In the genomic region with DNA sequence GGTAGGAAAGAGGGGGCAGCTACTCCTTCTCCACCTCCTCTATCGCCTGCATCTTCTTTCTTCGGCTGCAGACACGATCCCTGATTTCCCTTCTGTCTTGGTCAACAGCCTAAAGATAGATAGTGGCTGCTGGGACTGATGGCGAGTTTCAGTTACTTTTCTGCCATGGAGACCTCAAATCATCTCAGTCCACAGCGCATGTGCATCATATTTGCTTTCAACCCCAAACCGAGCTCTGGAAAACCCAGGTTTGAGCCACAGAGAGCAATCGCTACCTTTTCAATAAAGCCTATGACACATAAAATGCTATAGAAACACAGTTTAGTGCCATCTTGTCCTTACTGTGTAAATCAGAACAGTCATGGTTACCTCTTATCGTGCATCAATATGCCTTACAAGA, we compare ENCODE assay signal across 25 cellular contexts.
A peak's percentile ranks its signal among the peaks of the same experiment; 100 is the strongest.
DNase-seq lines count a peak whose midpoint lies in the region; ATAC-seq, FAIRE-seq and TF ChIP-seq lines count a peak whose summit lies in the region.
"Had no signal": no experiment of that assay in that cellular context is flagged by ENCODE, and none has a peak within 500 bp of the region (broad histone marks: within the 10 kb centered on the region; RNA-seq: fewer than 3 reads in every experiment).

No MANE protein-coding gene starts in this region.

- DNase-seq in stimulated activated naive CD8-positive, alpha-beta T cell treated with anti-CD3 and anti-CD28 coated beads, Interleukin-15, Interleukin-2, amounts not matched to agents 100 U/mL and 50 U/mL, for 24 hours: no peak
- no peak for DNase-seq in stimulated activated naive CD8-positive, alpha-beta T cell treated with anti-CD3 and anti-CD28 coated beads, Interleukin-15, amount 100 ng/mL, for 72 hours
- DNase-seq in H1 (ENCODE audit: low read depth in 1 of 2, low spot score in 2 of 2) (no peak), sciatic nerve (ENCODE audit: low spot score) (peak; percentile 15), cortex of kidney (lab: John Stamatoyannopoulos, UW) (no peak), NCI-H82 (lab: John Stamatoyannopoulos, UW) (no peak)
- DNase-seq: 8988T; ACHN; AML-193; BE2C; CD4-positive, alpha-beta T cell; CD8-positive, alpha-beta memory T cell; DMS 273 treated with DMSO at 0.1 percent for 48 hours; DMS79; EL; GDM1; GM23248; H9 had no signal

- H3K23me2 ChIP-seq in H1 (ENCODE audit: low read depth, low read length): no peaks in the 10 kb centered on the region

- intact Hi-C loops in sciatic nerve (cut with DNase I): no loop called here

- ATAC-seq in stimulated activated naive CD8-positive, alpha-beta T cell treated with anti-CD3 and anti-CD28 coated beads, Interleukin-15, Interleukin-2, amounts not matched to agents 100 U/mL and 50 U/mL, for 24 hours: peak; percentile 13
- ATAC-seq in stimulated activated naive CD8-positive, alpha-beta T cell treated with anti-CD3 and anti-CD28 coated beads, Interleukin-15, amount 100 ng/mL, for 72 hours: no peak
- no peak for ATAC-seq in sciatic nerve
- ATAC-seq: A549, GM12878, HCT116 had no signal

- no peak overlapping the region for H3K27ac ChIP-seq in H1 (ENCODE audit: low read depth, low read length)
- H3K27ac ChIP-seq: BLaER1 treated with 17β-estradiol and CSF1 and Interleukin-3, amounts not matched to agents 10 nM and 100 nM; GM23248 had no signal

- H3K79me1 ChIP-seq in H1 (ENCODE audit: low read depth, low read length): no peaks in the 10 kb centered on the region

- TF ChIP-seq POLR2A in H1 (IDR thresholded peaks at IDR 0.05; ENCODE audit: control extremely low read depth in 1 of 2, low read depth in 2 of 2, low read length in 2 of 2): no peak

- no peak overlapping the region for H4K91ac ChIP-seq in H1 (replicated peaks; ENCODE audit: insufficient read length, low read length)

- no peaks in the 10 kb centered on the region for H3K79me2 ChIP-seq in H1 (ENCODE audit: control insufficient read depth in 1 of 2, insufficient read depth in 2 of 2, low read length in 2 of 2)

- H3K56ac ChIP-seq in H1 (replicated peaks; ENCODE audit: insufficient read length, low read depth, low read length): no peak overlapping the region

- H3K4me1 ChIP-seq in H1 (replicated peaks in 1 of 4; ENCODE audit: control insufficient read depth in 3 of 4, insufficient read depth in 4 of 4, low read length in 3 of 4): no peaks in the 10 kb centered on the region

- no peak overlapping the region for H3K4ac ChIP-seq in H1 (replicated peaks; ENCODE audit: insufficient read length, low read depth, low read length)

- CTCF ChIA-PET in H1 (lab: Charles Lee; ENCODE audit: partially characterized antibody): interaction anchor here (0.6 kb wide), 1 partner anchor 252 kb away, joined by 3 read pairs; no protein-coding TSS in a partner anchor

- TF ChIP-seq CTCF in H1 (IDR thresholded peaks at IDR 0.05; ENCODE audit: control extremely low read depth in 1 of 3, insufficient read depth in 1 of 3, low read depth in 1 of 3, low read length in 3 of 3): no peak

- H4K20me1 ChIP-seq in H1 (replicated peaks in 1 of 2; ENCODE audit: control insufficient read depth in 1 of 2, insufficient read depth in 2 of 2, low read length in 2 of 2): no peaks in the 10 kb centered on the region
- H4K20me1 ChIP-seq: BLaER1 treated with 17β-estradiol and CSF1 and Interleukin-3, amounts not matched to agents 10 nM and 100 nM had no signal

- no peak overlapping the region for H3K4me3 Mint-ChIP-seq in stimulated activated naive CD8-positive, alpha-beta T cell treated with anti-CD3 and anti-CD28 coated beads, Interleukin-15, amount 100 ng/mL, for 72 hours
- H3K4me3 Mint-ChIP-seq: CD14-positive monocyte; CD4-positive, alpha-beta T cell; CD8-positive, alpha-beta memory T cell; H9 had no signal

- H2AFZ ChIP-seq in H1 (ENCODE audit: low read length): no peak overlapping the region
- H2AFZ ChIP-seq: GM23248 had no signal

- no peak overlapping the region for H2BK12ac ChIP-seq in H1 (ENCODE audit: low read depth, low read length)

- no peaks in the 10 kb centered on the region for H3K9me3 Mint-ChIP-seq in stimulated activated naive CD8-positive, alpha-beta T cell treated with anti-CD3 and anti-CD28 coated beads, Interleukin-15, amount 100 ng/mL, for 72 hours
- H3K9me3 Mint-ChIP-seq: CD4-positive, alpha-beta T cell; CD8-positive, alpha-beta memory T cell; H9 had no signal

- no peak overlapping the region for H3K4me3 ChIP-seq in H1 (ENCODE audit: extremely low read depth in 1 of 4, insufficient read depth in 2 of 4, low read depth in 3 of 4, low read length in 4 of 4)
- H3K4me3 ChIP-seq: A549; BLaER1 treated with 17β-estradiol and CSF1 and Interleukin-3, amounts not matched to agents 10 nM and 100 nM; GM12878; GM23248 had no signal

- FAIRE-seq in H1 (lab: Jason Lieb, UNC): no peak
- FAIRE-seq: A549, D721Med, GM12878, GM19239 had no signal

- peaks cover 30% of the 10 kb centered on the region for H3K4me1 Mint-ChIP-seq in stimulated activated naive CD8-positive, alpha-beta T cell treated with anti-CD3 and anti-CD28 coated beads, Interleukin-15, amount 100 ng/mL, for 72 hours

- no peaks in the 10 kb centered on the region for H3K9me3 ChIP-seq in H1 (ENCODE audit: insufficient read depth in 2 of 2, low read depth in 1 of 2, low read length in 1 of 2)
- H3K9me3 ChIP-seq: A549; BE2C; BLaER1 treated with 17β-estradiol and CSF1 and Interleukin-3, amounts not matched to agents 10 nM and 100 nM had no signal

- no peak overlapping the region for H3K4me2 ChIP-seq in H1 (ENCODE audit: insufficient read depth in 1 of 2, low read depth in 2 of 2, low read length in 2 of 2)
- H3K4me2 ChIP-seq: A549; BLaER1 treated with 17β-estradiol and CSF1 and Interleukin-3, amounts not matched to agents 10 nM and 100 nM had no signal

- TF ChIP-seq EP300 in H1 (IDR thresholded peaks at IDR 0.05; ENCODE audit: borderline replicate concordance in 1 of 2, low read depth in 2 of 2, low read length in 2 of 2): no peak

- no peak overlapping the region for H4K8ac ChIP-seq in H1 (ENCODE audit: extremely low read depth, insufficient read depth, low read length)

- H2BK120ac ChIP-seq in H1 (replicated peaks; ENCODE audit: low read depth, low read length): no peak overlapping the region

- H3K27ac Mint-ChIP-seq in stimulated activated naive CD8-positive, alpha-beta T cell treated with anti-CD3 and anti-CD28 coated beads, Interleukin-15, amount 100 ng/mL, for 72 hours: no peak overlapping the region
- H3K27ac Mint-ChIP-seq: CD14-positive monocyte; CD4-positive, alpha-beta T cell had no signal

- H3K18ac ChIP-seq in H1 (ENCODE audit: extremely low read depth, low read length): no peak overlapping the region

- no peak overlapping the region for H4K5ac ChIP-seq in H1 (ENCODE audit: insufficient read length, low read depth, low read length)

- no peak overlapping the region for H3K9ac ChIP-seq in H1 (replicated peaks in 1 of 4; ENCODE audit: extremely low read depth in 1 of 4, low read depth in 3 of 4, low read length in 3 of 4)
- H3K9ac ChIP-seq: BLaER1 treated with 17β-estradiol and CSF1 and Interleukin-3, amounts not matched to agents 10 nM and 100 nM; GM23248 had no signal

- WGBS in H1 (ENCODE audit: extremely low coverage in 1 of 2, insufficient coverage in 1 of 2, insufficient read length in 1 of 2, insufficient replicate concordance in 2 of 2, low coverage in 1 of 2, low lambda C conversion rate in 2 of 2, missing lambda C conversion rate in 1 of 2), 2 experiments: 90% methylated on average over 8 of the region's 8 CpGs; no CpG with 5 or more reads in 1 of the 2 experiments

- H2AK5ac ChIP-seq in H1 (ENCODE audit: low read depth, low read length): no peak overlapping the region

- no peak overlapping the region for H2BK15ac ChIP-seq in H1 (ENCODE audit: low read length)

- TF ChIP-seq RAD21 in H1 (IDR thresholded peaks at IDR 0.05 in 1 of 2, conservative IDR thresholded peaks at IDR 0.05 in 1 of 2; ENCODE audit: low read depth in 2 of 2, low read length in 2 of 2): no peak

- POLR2A ChIA-PET in H1 (lab: Charles Lee; ENCODE audit: partially characterized antibody): no interaction called here

- no peak overlapping the region for H2BK5ac ChIP-seq in H1 (ENCODE audit: low read depth, low read length)

- H3K14ac ChIP-seq in H1 (ENCODE audit: insufficient read length): peak overlapping the region; percentile 9

- no peaks in the 10 kb centered on the region for H3K36me3 ChIP-seq in H1 (ENCODE audit: control insufficient read depth in 2 of 4, insufficient read depth in 4 of 4, low read length in 3 of 4)
- H3K36me3 ChIP-seq: BE2C; BLaER1 treated with 17β-estradiol and CSF1 and Interleukin-3, amounts not matched to agents 10 nM and 100 nM had no signal

- no peak overlapping the region for H2BK20ac ChIP-seq in H1 (ENCODE audit: low read length)

- no peak overlapping the region for H3K23ac ChIP-seq in H1 (ENCODE audit: insufficient read length)

- no peaks in the 10 kb centered on the region for H3K27me3 Mint-ChIP-seq in stimulated activated naive CD8-positive, alpha-beta T cell treated with anti-CD3 and anti-CD28 coated beads, Interleukin-15, amount 100 ng/mL, for 72 hours
- H3K27me3 Mint-ChIP-seq: CD4-positive, alpha-beta T cell had no signal

- no peaks in the 10 kb centered on the region for H3K27me3 ChIP-seq in H1 (replicated peaks in 1 of 4; ENCODE audit: control insufficient read depth in 3 of 4, extremely low read depth in 1 of 4, insufficient read depth in 3 of 4, low read length in 3 of 4)
- H3K27me3 ChIP-seq: BE2C; BLaER1 treated with 17β-estradiol and CSF1 and Interleukin-3, amounts not matched to agents 10 nM and 100 nM had no signal

TF ChIP-seq in H1, 55 proteins besides CTCF, POLR2A, EP300 and RAD21 (continues in another document):
- TF ChIP-seq CBX8 (IDR thresholded peaks at IDR 0.05; ENCODE audit: borderline replicate concordance, low read depth, low read length): no peak
- no peak for TF ChIP-seq TBP (IDR thresholded peaks at IDR 0.05; ENCODE audit: low read depth, low read length)
- no peak for TF ChIP-seq TCF12 (IDR thresholded peaks at IDR 0.05; ENCODE audit: low read depth, low read length)
- no peak for TF ChIP-seq SP2 (IDR thresholded peaks at IDR 0.05; ENCODE audit: low read length)
- TF ChIP-seq RNF2 (IDR thresholded peaks at IDR 0.05; ENCODE audit: borderline replicate concordance, low read depth, low read length, missing control alignments, poor library complexity, severe bottlenecking): no peak
- TF ChIP-seq JUND (IDR thresholded peaks at IDR 0.05; ENCODE audit: low read length): no peak
- TF ChIP-seq GABPA (IDR thresholded peaks at IDR 0.05; ENCODE audit: borderline replicate concordance, insufficient read depth, low read length): no peak
- TF ChIP-seq, protein P1, sequence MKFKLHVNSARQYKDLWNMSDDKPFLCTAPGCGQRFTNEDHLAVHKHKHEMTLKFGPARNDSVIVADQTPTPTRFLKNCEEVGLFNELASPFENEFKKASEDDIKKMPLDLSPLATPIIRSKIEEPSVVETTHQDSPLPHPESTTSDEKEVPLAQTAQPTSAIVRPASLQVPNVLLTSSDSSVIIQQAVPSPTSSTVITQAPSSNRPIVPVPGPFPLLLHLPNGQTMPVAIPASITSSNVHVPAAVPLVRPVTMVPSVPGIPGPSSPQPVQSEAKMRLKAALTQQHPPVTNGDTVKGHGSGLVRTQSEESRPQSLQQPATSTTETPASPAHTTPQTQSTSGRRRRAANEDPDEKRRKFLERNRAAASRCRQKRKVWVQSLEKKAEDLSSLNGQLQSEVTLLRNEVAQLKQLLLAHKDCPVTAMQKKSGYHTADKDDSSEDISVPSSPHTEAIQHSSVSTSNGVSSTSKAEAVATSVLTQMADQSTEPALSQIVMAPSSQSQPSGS (IDR thresholded peaks at IDR 0.05; ENCODE audit: low read length): no peak
